ENCODE assay signal across 9 cellular contexts in genomic region chr2:9558948-9559381, GRCh38. TPM values are rescaled to one million over a fixed set of nuclear protein-coding genes. Genes with fewer than 3 reads are reported as not detected.
DNase-seq lines count a peak whose midpoint lies in the region; ATAC-seq and TF ChIP-seq lines count a peak whose summit lies in the region.
"Had no signal": no experiment of that assay in that cellular context is flagged by ENCODE, and none has a peak within 500 bp of the region (broad histone marks: within the 10 kb centered on the region; RNA-seq: fewer than 3 reads in every experiment).

No MANE protein-coding gene starts in this region.

- no peak for TF ChIP-seq CTCF in Calu3 (IDR thresholded peaks at IDR 0.05; ENCODE audit: unreplicated experiment)
- TF ChIP-seq CTCF in epithelial cell of proximal tubule (conservative IDR thresholded peaks at IDR 0.05; ENCODE audit: low read depth, low read length) = no peak
- no peak for TF ChIP-seq CTCF in progenitor cell of endocrine pancreas (IDR thresholded peaks at IDR 0.05; ENCODE audit: unreplicated experiment)
- TF ChIP-seq CTCF in esophagus squamous epithelium (IDR thresholded peaks at IDR 0.05) = no peak

- H3K4me3 ChIP-seq in epithelial cell of proximal tubule (ENCODE audit: low read depth, low read length) = no peak overlapping the region
- H3K4me3 ChIP-seq in esophagus squamous epithelium = no peak overlapping the region

- no peaks in the 10 kb centered on the region for H3K27me3 ChIP-seq in esophagus squamous epithelium
- H3K27me3 ChIP-seq: neutrophil had no signal

- CTCF ChIA-PET in Calu3 (lab: Charles Lee) = no interaction called here

- no peak for DNase-seq in Calu3
- peak; percentile 97 for DNase-seq in NCI-H226
- DNase-seq in epithelial cell of proximal tubule (ENCODE audit: low read depth) = peak; percentile 45
- no peak for DNase-seq in progenitor cell of endocrine pancreas (ENCODE audit: low spot score, unreplicated experiment)
- no peak for DNase-seq in stimulated activated naive CD8-positive, alpha-beta T cell treated with anti-CD3 and anti-CD28 coated beads, Interleukin-15, amount 100 ng/mL, for 72 hours
- no peak for DNase-seq in NCI-H1105 treated with DMSO at 0.1 percent for 48 hours (lab: John Stamatoyannopoulos, UW)
- DNase-seq in esophagus squamous epithelium (lab: John Stamatoyannopoulos, UW) = no peak

- WGBS in esophagus squamous epithelium, 2 donors = 80 to 89% methylated on average over 1 of the region's 1 CpG

- no TSS peak for BruUV-seq in Calu3 (replicated peaks; lab: Mats Ljungman, UMichigan)

- H3K4me1 Mint-ChIP-seq in Calu3 (ENCODE audit: low read depth, unreplicated experiment) = peaks cover 11% of the 10 kb centered on the region
- peaks cover 29% of the 10 kb centered on the region for H3K4me1 Mint-ChIP-seq in progenitor cell of endocrine pancreas (ENCODE audit: low read depth)
- H3K4me1 Mint-ChIP-seq in stimulated activated naive CD8-positive, alpha-beta T cell treated with anti-CD3 and anti-CD28 coated beads, Interleukin-15, amount 100 ng/mL, for 72 hours = peaks cover 22% of the 10 kb centered on the region

- peaks cover 0 to 7% (median 0%) of the 10 kb centered on the region in 3 donors for H3K36me3 ChIP-seq in esophagus squamous epithelium
- H3K36me3 ChIP-seq: neutrophil had no signal

- no peaks in the 10 kb centered on the region for H3K9me3 ChIP-seq in esophagus squamous epithelium
- H3K9me3 ChIP-seq: neutrophil had no signal

- no peak for TF ChIP-seq POLR2A in esophagus squamous epithelium (IDR thresholded peaks at IDR 0.05)

- H3K27me3 Mint-ChIP-seq in Calu3 (ENCODE audit: unreplicated experiment) = no peaks in the 10 kb centered on the region
- H3K27me3 Mint-ChIP-seq in progenitor cell of endocrine pancreas = no peaks in the 10 kb centered on the region
- H3K27me3 Mint-ChIP-seq in stimulated activated naive CD8-positive, alpha-beta T cell treated with anti-CD3 and anti-CD28 coated beads, Interleukin-15, amount 100 ng/mL, for 72 hours = no peaks in the 10 kb centered on the region

- H3K27ac ChIP-seq in esophagus squamous epithelium = no peak overlapping the region
- H3K27ac ChIP-seq: neutrophil had no signal

- no peak for ATAC-seq in stimulated activated naive CD8-positive, alpha-beta T cell treated with anti-CD3 and anti-CD28 coated beads, Interleukin-15, amount 100 ng/mL, for 72 hours
- ATAC-seq in HG02588 (IDR thresholded peaks at IDR 0.05; ENCODE audit: unreplicated experiment) = no peak

- H3K9me3 Mint-ChIP-seq in Calu3 (ENCODE audit: low read depth, unreplicated experiment) (no peaks in the 10 kb centered on the region), progenitor cell of endocrine pancreas (ENCODE audit: low read depth) (no peaks in the 10 kb centered on the region)
- H3K9me3 Mint-ChIP-seq in stimulated activated naive CD8-positive, alpha-beta T cell treated with anti-CD3 and anti-CD28 coated beads, Interleukin-15, amount 100 ng/mL, for 72 hours = no peaks in the 10 kb centered on the region

- peaks cover 4 to 32% (median 10%) of the 10 kb centered on the region in 3 donors for H3K4me1 ChIP-seq in esophagus squamous epithelium

- peak overlapping the region; percentile 43 for H3K27ac Mint-ChIP-seq in Calu3 (ENCODE audit: unreplicated experiment)
- no peak overlapping the region for H3K27ac Mint-ChIP-seq in progenitor cell of endocrine pancreas
- no peak overlapping the region for H3K27ac Mint-ChIP-seq in stimulated activated naive CD8-positive, alpha-beta T cell treated with anti-CD3 and anti-CD28 coated beads, Interleukin-15, amount 100 ng/mL, for 72 hours

- H3K4me3 Mint-ChIP-seq in Calu3 (ENCODE audit: low read depth, unreplicated experiment) (no peak overlapping the region), progenitor cell of endocrine pancreas (ENCODE audit: low read depth) (peak overlapping the region; percentile 43)
- no peak overlapping the region for H3K4me3 Mint-ChIP-seq in stimulated activated naive CD8-positive, alpha-beta T cell treated with anti-CD3 and anti-CD28 coated beads, Interleukin-15, amount 100 ng/mL, for 72 hours

- peaks cover 32% of the 10 kb centered on the region for H3K36me3 Mint-ChIP-seq in Calu3 (ENCODE audit: insufficient read depth, unreplicated experiment)
- peaks cover 3% of the 10 kb centered on the region for H3K36me3 Mint-ChIP-seq in progenitor cell of endocrine pancreas (ENCODE audit: insufficient read depth)

- intact Hi-C loops in Calu3 (cut with micrococcal nuclease; ENCODE audit: unreplicated experiment) (no loop called here), esophagus squamous epithelium (cut with DNase I) (no loop called here)

RNA-seq across cellular contexts. Expression of gene ADAM17, which starts 3.3 kb away (rescaled TPM):
- 53.5 and 54.2 TPM in 2 replicates for total RNA-seq in Calu3 (2022)
- total RNA-seq in epithelial cell of proximal tubule = 24.3 and 28.1 TPM in 2 replicates
- total RNA-seq in progenitor cell of endocrine pancreas = 53.1 and 53.6 TPM in 2 replicates
- 10 to 100 TPM; 21.5 to 38.9 (median 29.2) TPM for total RNA-seq in esophagus squamous epithelium

Comparison
In these comparisons a context has a peak if more than half of its experiments do, and no peak if none do; other contexts are left out.
1. DNase-seq: peak in NCI-H226 (single experiment) and epithelial cell of proximal tubule (single experiment); none in Calu3 (single experiment), progenitor cell of endocrine pancreas (single experiment), stimulated activated naive CD8-positive, alpha-beta T cell treated with anti-CD3 and anti-CD28 coated beads, Interleukin-15, amount 100 ng/mL, for 72 hours (0 of 2), NCI-H1105 treated with DMSO at 0.1 percent for 48 hours (single experiment) and esophagus squamous epithelium (single experiment).